31 cellular contexts compared by ENCODE assay signal in the genomic region with DNA sequence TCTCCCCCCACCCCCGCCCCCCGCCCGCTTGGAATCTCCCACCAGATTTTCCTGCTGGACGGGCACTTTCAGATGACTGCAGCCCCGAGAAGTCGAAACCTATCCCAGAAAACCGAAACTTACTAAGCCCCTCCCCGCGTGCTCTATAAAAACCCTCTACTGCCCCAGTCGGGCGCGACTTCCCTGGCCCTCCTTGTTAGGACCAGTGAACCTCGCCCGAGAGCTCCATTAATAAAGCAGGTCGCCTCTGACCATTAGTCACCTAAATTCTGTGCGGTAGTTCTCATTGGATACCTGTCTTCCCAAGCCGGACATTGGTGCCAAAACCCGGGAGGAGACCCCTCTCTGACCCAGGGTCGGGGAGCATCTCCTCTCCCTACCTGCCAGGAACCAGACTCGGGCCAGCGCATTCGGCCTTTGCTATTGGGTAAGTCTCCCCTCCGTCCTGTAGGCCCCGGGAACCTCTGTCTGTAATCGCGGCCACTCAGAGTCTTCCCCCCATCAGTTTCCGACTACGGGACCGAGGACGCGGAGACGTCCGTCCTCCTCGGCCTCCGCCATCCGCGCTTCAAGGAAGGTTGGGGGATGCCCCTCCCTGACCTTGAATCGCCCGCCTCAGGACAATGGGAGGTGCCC.
"Had no signal": no experiment of that assay in that cellular context is flagged by ENCODE, and none has a peak within 500 bp of the region (broad histone marks: within the 10 kb centered on the region; RNA-seq: fewer than 3 reads in every experiment).

No MANE protein-coding gene starts in this region.

- H3K4me1 Mint-ChIP-seq: activated B cell treated with CpG ODN at 0.5 μM for 24 hours; activated CD8-positive, alpha-beta memory T cell treated with anti-CD3 and anti-CD28 coated beads, Interleukin-2, amount 10 ng/mL, durations not matched to agents 7 days and 5 days; activated naive CD4-positive, alpha-beta T cell treated with anti-CD3 and anti-CD28 coated beads, Interleukin-2, amount 50 U/mL, for 24 hours; activated naive CD8-positive, alpha-beta T cell treated with anti-CD3 and anti-CD28 coated beads for 36 hours; activated naive CD8-positive, alpha-beta T cell treated with anti-CD3 and anti-CD28 coated beads, Interleukin-2, amount 50 U/mL, for 24 hours; T-helper 17 cell had no signal

- H3K4me1 ChIP-seq: adrenal gland, body of pancreas, colonic mucosa, esophagus squamous epithelium, gastroesophageal sphincter had no signal

- H3K27me3 ChIP-seq: body of pancreas, colonic mucosa, esophagus squamous epithelium, gastroesophageal sphincter had no signal

- H3K9me3 ChIP-seq: adrenal gland, body of pancreas, colonic mucosa, gastroesophageal sphincter had no signal

- H3K27me3 Mint-ChIP-seq: activated B cell treated with CpG ODN at 0.5 μM for 24 hours; activated CD8-positive, alpha-beta memory T cell treated with anti-CD3 and anti-CD28 coated beads, Interleukin-2, amount 10 ng/mL, durations not matched to agents 7 days and 5 days; activated naive CD4-positive, alpha-beta T cell treated with anti-CD3 and anti-CD28 coated beads, Interleukin-2, amount 50 U/mL, for 24 hours; activated naive CD8-positive, alpha-beta T cell treated with anti-CD3 and anti-CD28 coated beads for 36 hours; activated naive CD8-positive, alpha-beta T cell treated with anti-CD3 and anti-CD28 coated beads, Interleukin-2, amount 50 U/mL, for 24 hours; T-helper 17 cell had no signal

- H3K36me3 ChIP-seq: adrenal gland, colonic mucosa, esophagus squamous epithelium, gastroesophageal sphincter, WERI-Rb-1 had no signal

- H3K36me3 Mint-ChIP-seq: activated CD8-positive, alpha-beta memory T cell treated with anti-CD3 and anti-CD28 coated beads, Interleukin-2, amount 10 ng/mL, durations not matched to agents 7 days and 5 days; activated naive CD4-positive, alpha-beta T cell treated with anti-CD3 and anti-CD28 coated beads, Interleukin-2, amount 50 U/mL, for 24 hours; activated naive CD8-positive, alpha-beta T cell treated with anti-CD3 and anti-CD28 coated beads for 36 hours had no signal

- H3K4me3 ChIP-seq: adrenal gland, body of pancreas, colonic mucosa, esophagus squamous epithelium, gastroesophageal sphincter had no signal

- H3K27ac Mint-ChIP-seq: activated B cell treated with CpG ODN at 0.5 μM for 24 hours; activated CD8-positive, alpha-beta memory T cell treated with anti-CD3 and anti-CD28 coated beads, Interleukin-2, amount 10 ng/mL, durations not matched to agents 7 days and 5 days; activated CD8-positive, alpha-beta T cell treated with anti-CD3 and anti-CD28 coated beads, Interleukin-2, amount 10 ng/mL, durations not matched to agents 7 days and 5 days; activated naive CD4-positive, alpha-beta T cell treated with anti-CD3 and anti-CD28 coated beads for 36 hours; activated naive CD4-positive, alpha-beta T cell treated with anti-CD3 and anti-CD28 coated beads, Interleukin-2, amount 50 U/mL, for 24 hours; activated naive CD8-positive, alpha-beta T cell treated with anti-CD3 and anti-CD28 coated beads for 36 hours; activated naive CD8-positive, alpha-beta T cell treated with anti-CD3 and anti-CD28 coated beads, Interleukin-2, amount 50 U/mL, for 24 hours; activated T-helper 1 cell treated with anti-CD3 and anti-CD28 coated beads, Interleukin-12 subunit alpha, Interleukin-12 subunit beta, Interleukin-2, Interleukin-4 antibody, amounts not matched to agents 30 ng/mL and 10 ng/mL and 1 ng/mL, durations not matched to agents 14 hours and 24 hours and 36 hours; activated T-helper 2 cell treated with anti-CD3 and anti-CD28 coated beads, Interferon-gamma antibody, Interleukin-2, Interleukin-4, amounts not matched to agents 10 μg/mL and 5 μg/mL and 100 μg/mL, durations not matched to agents 14 hours and 24 hours and 36 hours; T-helper 17 cell; T-helper 2 cell treated with Interferon-gamma antibody and Interleukin-4, amounts not matched to agents 5 μg/mL and 100 μg/mL, for 36 hours had no signal

- H3K4me3 Mint-ChIP-seq: activated B cell treated with CpG ODN at 0.5 μM for 24 hours; activated CD8-positive, alpha-beta memory T cell treated with anti-CD3 and anti-CD28 coated beads, Interleukin-2, amount 10 ng/mL, durations not matched to agents 7 days and 5 days; activated CD8-positive, alpha-beta T cell treated with anti-CD3 and anti-CD28 coated beads, Interleukin-2, amount 10 ng/mL, durations not matched to agents 7 days and 5 days; activated naive CD4-positive, alpha-beta T cell treated with anti-CD3 and anti-CD28 coated beads for 36 hours; activated naive CD4-positive, alpha-beta T cell treated with anti-CD3 and anti-CD28 coated beads, Interleukin-2, amount 50 U/mL, for 24 hours; activated naive CD8-positive, alpha-beta T cell treated with anti-CD3 and anti-CD28 coated beads, Interleukin-2, amount 50 U/mL, for 24 hours; activated T-helper 1 cell treated with anti-CD3 and anti-CD28 coated beads, Interleukin-12 subunit alpha, Interleukin-12 subunit beta, Interleukin-2, Interleukin-4 antibody, amounts not matched to agents 30 ng/mL and 10 ng/mL and 1 ng/mL, durations not matched to agents 14 hours and 24 hours and 36 hours; T-helper 17 cell; T-helper 2 cell treated with Interferon-gamma antibody and Interleukin-4, amounts not matched to agents 5 μg/mL and 100 μg/mL, for 36 hours had no signal

- H3K27ac ChIP-seq: adrenal gland, body of pancreas, colonic mucosa, epithelial cell of prostate, esophagus squamous epithelium, gastroesophageal sphincter, WERI-Rb-1 had no signal

- DNase-seq: activated B cell treated with CpG ODN at 0.5 μM for 24 hours; activated CD4-positive, alpha-beta T cell treated with anti-CD3 and anti-CD28 coated beads for 48 hours; activated CD4-positive, alpha-beta T cell treated with anti-CD3 and anti-CD28 coated beads, Interleukin-2, amount 50 U/mL, for 1 hour; activated CD4-positive, alpha-beta T cell treated with anti-CD3 and anti-CD28 coated beads, Interleukin-2, amount 50 U/mL, for 48 hours; activated CD8-positive, alpha-beta memory T cell treated with anti-CD3 and anti-CD28 coated beads, Interleukin-2, amount 10 ng/mL, durations not matched to agents 7 days and 5 days; activated CD8-positive, alpha-beta T cell treated with anti-CD3 and anti-CD28 coated beads, Interleukin-2, amount 10 ng/mL, durations not matched to agents 7 days and 5 days; activated effector memory CD4-positive, alpha-beta T cell treated with anti-CD3 and anti-CD28 coated beads, Interleukin-2, amount 50 U/mL, for 16 hours; activated naive CD4-positive, alpha-beta T cell treated with anti-CD3 and anti-CD28 coated beads for 36 hours; activated naive CD8-positive, alpha-beta T cell treated with anti-CD3 and anti-CD28 coated beads for 36 hours; activated naive CD8-positive, alpha-beta T cell treated with anti-CD3 and anti-CD28 coated beads, Interleukin-2, amount 50 U/mL, for 24 hours; activated T-cell treated with anti-CD3 and anti-CD28 coated beads, Interleukin-2, amount 50 U/mL, for 1 hour; activated T-cell treated with anti-CD3 and anti-CD28 coated beads, Interleukin-2, amount 50 U/mL, for 48 hours; adrenal gland; amygdala; body of pancreas; caudate nucleus; colonic mucosa; effector CD8-positive, alpha-beta T cell; esophagus squamous epithelium; foreskin melanocyte; T-helper 1 cell; T-helper 17 cell; T1000; WERI-Rb-1 had no signal

- ATAC-seq: activated CD4-positive, CD25-positive, alpha-beta regulatory T cell treated with anti-CD3 and anti-CD28 coated beads, Interleukin-2, amount 50 U/mL, for 24 hours; activated CD8-positive, alpha-beta memory T cell treated with anti-CD3 and anti-CD28 coated beads, Interleukin-2, amount 10 ng/mL, durations not matched to agents 7 days and 5 days; activated CD8-positive, alpha-beta T cell treated with anti-CD3 and anti-CD28 coated beads, Interleukin-2, amount 10 ng/mL, durations not matched to agents 7 days and 5 days; activated naive CD8-positive, alpha-beta T cell treated with anti-CD3 and anti-CD28 coated beads, Interleukin-2, amount 50 U/mL, for 24 hours; body of pancreas; gastroesophageal sphincter; T-helper 17 cell had no signal
